18 cellular contexts compared by ENCODE assay signal in genomic region chrX:111779582-111779981, GRCh38.
DNase-seq lines count a peak whose midpoint lies in the region; ATAC-seq and TF ChIP-seq lines count a peak whose summit lies in the region.
"Had no signal": no experiment of that assay in that cellular context is flagged by ENCODE, and none has a peak within 500 bp of the region (broad histone marks: within the 10 kb centered on the region; RNA-seq: fewer than 3 reads in every experiment).

No MANE protein-coding gene starts in this region.

- H3K27ac ChIP-seq in upper lobe of right lung, result no peak overlapping the region
- H3K27ac ChIP-seq: SK-N-MC had no signal

- ATAC-seq in esophagus mucosa, result peak; percentile 42
- ATAC-seq in upper lobe of right lung, result peak; percentile 53

- no peaks in the 10 kb centered on the region for H3K36me3 ChIP-seq in upper lobe of right lung
- H3K36me3 ChIP-seq: HAP-1 had no signal

- H3K4me3 Mint-ChIP-seq in activated CD4-positive, alpha-beta T cell treated with anti-CD3 and anti-CD28 coated beads, Interleukin-2, amount 10 ng/mL, durations not matched to agents 24 days and 14 days, result no peak overlapping the region
- H3K4me3 Mint-ChIP-seq: CD4-positive, alpha-beta T cell had no signal

- H3K4me1 ChIP-seq in upper lobe of right lung, result no peaks in the 10 kb centered on the region

- intact Hi-C loops in upper lobe of right lung (cut with DNase I), result no loop called here
- intact Hi-C loops in posterior vena cava (cut with DNase I), result no loop called here
- intact Hi-C loops in activated CD4-positive, alpha-beta T cell treated with anti-CD3 and anti-CD28 coated beads, Interleukin-2, amount 10 ng/mL, durations not matched to agents 24 days and 14 days (cut with micrococcal nuclease), result no loop called here

- no peaks in the 10 kb centered on the region for H3K9me3 Mint-ChIP-seq in activated CD4-positive, alpha-beta T cell treated with anti-CD3 and anti-CD28 coated beads, Interleukin-2, amount 10 ng/mL, durations not matched to agents 24 days and 14 days
- H3K9me3 Mint-ChIP-seq: CD4-positive, alpha-beta T cell had no signal

- no peaks in the 10 kb centered on the region for H3K4me1 Mint-ChIP-seq in activated CD4-positive, alpha-beta T cell treated with anti-CD3 and anti-CD28 coated beads, Interleukin-2, amount 10 ng/mL, durations not matched to agents 24 days and 14 days

- H3K9me3 ChIP-seq in upper lobe of right lung, result no peaks in the 10 kb centered on the region
- H3K9me3 ChIP-seq: HAP-1 had no signal

- H3K4me3 ChIP-seq in upper lobe of right lung, result no peak overlapping the region
- H3K4me3 ChIP-seq: HAP-1, SK-N-MC had no signal

- DNase-seq in SIG-M5 treated with dmso at 0.1 percent for 504 hours (lab: John Stamatoyannopoulos, UW; ENCODE audit: unreplicated experiment), result peak; percentile 35
- DNase-seq in SIG-M5 (lab: John Stamatoyannopoulos, UW), result no peak
- DNase-seq in OCI-M1 (lab: John Stamatoyannopoulos, UW), result peak; percentile 7
- DNase-seq in upper lobe of right lung, result no peak
- DNase-seq in posterior vena cava (ENCODE audit: low spot score), result no peak
- DNase-seq in activated CD4-positive, alpha-beta T cell treated with anti-CD3 and anti-CD28 coated beads, Interleukin-2, amount 10 ng/mL, durations not matched to agents 24 days and 14 days, result no peak
- DNase-seq in NK-92 treated with Interleukin-12 subunit alpha and Interleukin-12 subunit beta, amount 100 ng/mL, for 24 hours (lab: John Stamatoyannopoulos, UW), result no peak
- DNase-seq: Calu3; CD4-positive, alpha-beta T cell; DND-41; GDM1; NCI-H1105; NCI-H187; NCI-H510A; NCI-H82 had no signal

- no peak overlapping the region for H3K27ac Mint-ChIP-seq in activated CD4-positive, alpha-beta T cell treated with anti-CD3 and anti-CD28 coated beads, Interleukin-2, amount 10 ng/mL, durations not matched to agents 24 days and 14 days
- H3K27ac Mint-ChIP-seq: CD4-positive, alpha-beta T cell had no signal

- TF ChIP-seq CTCF in upper lobe of right lung (IDR thresholded peaks at IDR 0.05), result no peak

- no peaks in the 10 kb centered on the region for H3K27me3 ChIP-seq in upper lobe of right lung

- H3K36me3 Mint-ChIP-seq in activated CD4-positive, alpha-beta T cell treated with anti-CD3 and anti-CD28 coated beads, Interleukin-2, amount 10 ng/mL, durations not matched to agents 24 days and 14 days (ENCODE audit: low read depth), result no peaks in the 10 kb centered on the region

- no peaks in the 10 kb centered on the region for H3K27me3 Mint-ChIP-seq in activated CD4-positive, alpha-beta T cell treated with anti-CD3 and anti-CD28 coated beads, Interleukin-2, amount 10 ng/mL, durations not matched to agents 24 days and 14 days
- H3K27me3 Mint-ChIP-seq: CD4-positive, alpha-beta T cell had no signal

Comparison
In these comparisons a context has a peak if more than half of its experiments do, and no peak if none do; other contexts are left out.
1. DNase-seq: peak in SIG-M5 treated with dmso at 0.1 percent for 504 hours (single experiment) and OCI-M1 (single experiment); none in SIG-M5 (single experiment), upper lobe of right lung (single experiment), posterior vena cava (single experiment), activated CD4-positive, alpha-beta T cell treated with anti-CD3 and anti-CD28 coated beads, Interleukin-2, amount 10 ng/mL, durations not matched to agents 24 days and 14 days (single experiment) and NK-92 treated with Interleukin-12 subunit alpha and Interleukin-12 subunit beta, amount 100 ng/mL, for 24 hours (single experiment).